In genomic region chr19:44603201-44603945, GRCh38 we compare ENCODE assay signal across 14 cellular contexts. TPM values are rescaled to one million over a fixed set of nuclear protein-coding genes. Genes with fewer than 3 reads are reported as not detected.
DNase-seq lines count a peak whose midpoint lies in the region; ATAC-seq and TF ChIP-seq lines count a peak whose summit lies in the region.
"Had no signal": no experiment of that assay in that cellular context is flagged by ENCODE, and none has a peak within 500 bp of the region (broad histone marks: within the 10 kb centered on the region; RNA-seq: fewer than 3 reads in every experiment).

No MANE protein-coding gene starts in this region.

- POLR2A ChIA-PET in AG04449 (lab: Yijun Ruan, JAX): interaction anchor here (1.2 to 1.8 kb wide), 5 partner anchors 15 to 42 kb away, joined by 3 to 12 read pairs (median 8); partner anchors contain the start of gene PVR

- H3K9me3 Mint-ChIP-seq in activated naive CD4-positive, alpha-beta T cell treated with anti-CD3 and anti-CD28 coated beads for 36 hours: no peaks in the 10 kb centered on the region

- peaks cover 16% of the 10 kb centered on the region for H3K4me1 Mint-ChIP-seq in activated naive CD4-positive, alpha-beta T cell treated with anti-CD3 and anti-CD28 coated beads for 36 hours (ENCODE audit: low read depth)

- H3K36me3 Mint-ChIP-seq in activated naive CD4-positive, alpha-beta T cell treated with anti-CD3 and anti-CD28 coated beads for 36 hours (ENCODE audit: low read depth): no peaks in the 10 kb centered on the region
- H3K36me3 Mint-ChIP-seq: activated naive CD8-positive, alpha-beta T cell had no signal

- TF ChIP-seq CTCF in AG04449 (IDR thresholded peaks at IDR 0.05; ENCODE audit: insufficient read depth, low read length, missing control alignments) (no peak), cardiac fibroblast (IDR thresholded peaks at IDR 0.05; ENCODE audit: low read depth, low read length) (no peak)

- intact Hi-C loops in posterior cingulate gyrus (cut with DNase I): no loop called here
- intact Hi-C loops in activated naive CD4-positive, alpha-beta T cell treated with anti-CD3 and anti-CD28 coated beads for 36 hours (cut with micrococcal nuclease): no loop called here

- peak; percentile 27 for ATAC-seq in left lobe of liver
- no peak for ATAC-seq in HG03439 (IDR thresholded peaks at IDR 0.05; ENCODE audit: unreplicated experiment)

- peak; percentile 90 for DNase-seq in AG04449 (ENCODE audit: low read depth, low spot score)
- DNase-seq in HS-5 (ENCODE audit: low read depth): peak; percentile 98
- peak; percentile 85 to 98 for DNase-seq in cardiac fibroblast (ENCODE audit: low read depth in 2 of 2)
- no peak for DNase-seq in left lobe of liver (ENCODE audit: low spot score)
- DNase-seq in occipital lobe (lab: John Stamatoyannopoulos, UW): no peak
- DNase-seq in posterior cingulate gyrus: no peak
- DNase-seq in activated naive CD4-positive, alpha-beta T cell treated with anti-CD3 and anti-CD28 coated beads for 36 hours: no peak
- DNase-seq: activated CD4-positive, alpha-beta memory T cell treated with anti-CD3 and anti-CD28 coated beads, Interleukin-2, amount 10 ng/mL, durations not matched to agents 7 days and 5 days; mesendoderm; NCI-H1092 treated with DMSO at 0.1 percent for 48 hours had no signal

- H3K4me3 Mint-ChIP-seq in activated naive CD4-positive, alpha-beta T cell treated with anti-CD3 and anti-CD28 coated beads for 36 hours: no peak overlapping the region
- H3K4me3 Mint-ChIP-seq: activated CD4-positive, alpha-beta memory T cell treated with anti-CD3 and anti-CD28 coated beads, Interleukin-2, amount 10 ng/mL, durations not matched to agents 7 days and 5 days; activated naive CD8-positive, alpha-beta T cell had no signal

- no peak overlapping the region for H3K27ac Mint-ChIP-seq in activated naive CD4-positive, alpha-beta T cell treated with anti-CD3 and anti-CD28 coated beads for 36 hours
- H3K27ac Mint-ChIP-seq: activated CD4-positive, alpha-beta memory T cell treated with anti-CD3 and anti-CD28 coated beads, Interleukin-2, amount 10 ng/mL, durations not matched to agents 7 days and 5 days; activated naive CD8-positive, alpha-beta T cell had no signal

- no peaks in the 10 kb centered on the region for H3K27me3 Mint-ChIP-seq in activated naive CD4-positive, alpha-beta T cell treated with anti-CD3 and anti-CD28 coated beads for 36 hours (ENCODE audit: low read depth)
- H3K27me3 Mint-ChIP-seq: activated naive CD8-positive, alpha-beta T cell had no signal

- CTCF ChIA-PET in AG04449 (lab: Yijun Ruan, JAX): interaction anchor here (1.1 to 4.8 kb wide), 4 partner anchors 11 to 53 kb away, joined by 4 to 25 read pairs (median 6); no protein-coding TSS in a partner anchor
- CTCF ChIA-PET in activated naive CD4-positive, alpha-beta T cell treated with anti-CD3 and anti-CD28 coated beads for 36 hours (lab: Charles Lee): interaction anchor here (0.6 kb wide), 1 partner anchor 1178 kb away, joined by 3 read pairs; no protein-coding TSS in a partner anchor

- H3K4me3 ChIP-seq in AG04449 (ENCODE audit: low read depth, low read length) (no peak overlapping the region), cardiac fibroblast (replicated peaks in 1 of 2; ENCODE audit: low read depth in 2 of 2, low read length in 2 of 2) (no peak overlapping the region)
- H3K4me3 ChIP-seq: BLaER1 treated with 17β-estradiol and CSF1 and Interleukin-3, amounts not matched to agents 10 nM and 100 nM had no signal

RNA-seq across cellular contexts. Expression of gene IGSF23, which starts 10.0 kb away (rescaled TPM):
- 7.0 TPM for total RNA-seq in left lobe of liver
- not detected for total RNA-seq in occipital lobe
- total RNA-seq in activated naive CD4-positive, alpha-beta T cell treated with anti-CD3 and anti-CD28 coated beads for 36 hours: not detected
- total RNA-seq: activated CD4-positive, alpha-beta memory T cell treated with anti-CD3 and anti-CD28 coated beads, Interleukin-2, amount 10 ng/mL, durations not matched to agents 7 days and 5 days; T-helper 1 cell treated with Interleukin-12 subunit alpha and Interleukin-12 subunit beta and Interleukin-4 antibody, amounts not matched to agents 30 ng/mL and 1 ng/mL, for 36 hours had no signal

RNA-seq across cellular contexts. Expression of gene PVR, which starts 40.3 kb away (rescaled TPM):
- total RNA-seq in left lobe of liver (29.6 TPM), occipital lobe (26.5 TPM)
- total RNA-seq in activated naive CD4-positive, alpha-beta T cell treated with anti-CD3 and anti-CD28 coated beads for 36 hours: 1 to 10 TPM; 8.9 to 9.8 TPM

Comparison
In these comparisons a context has a peak if more than half of its experiments do, and no peak if none do; other contexts are left out.
1. DNase-seq: peak in AG04449 (single experiment), HS-5 (single experiment) and cardiac fibroblast (2 of 2); none in left lobe of liver (single experiment), occipital lobe (single experiment), posterior cingulate gyrus (0 of 10) and activated naive CD4-positive, alpha-beta T cell treated with anti-CD3 and anti-CD28 coated beads for 36 hours (single experiment).